12 cellular contexts compared by ENCODE assay signal in the genomic region with DNA sequence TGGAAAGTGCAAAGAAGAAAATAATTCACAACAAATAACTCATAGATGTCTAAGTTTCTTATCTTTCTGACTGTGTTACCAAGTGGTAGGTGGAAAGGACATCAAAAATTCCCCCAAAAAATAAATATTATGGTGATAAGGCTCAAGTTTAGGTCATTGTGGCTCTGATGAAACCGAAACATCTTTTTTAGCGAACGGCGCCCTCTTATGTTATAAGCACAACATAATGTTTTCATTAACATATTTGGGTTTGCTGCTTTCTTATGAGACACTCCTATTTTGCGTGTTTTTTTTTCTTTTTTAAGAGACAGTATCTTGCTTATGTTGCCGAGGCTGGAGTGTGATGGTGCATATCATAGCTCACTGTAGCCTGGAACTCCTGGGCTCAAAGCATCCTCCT. TPM values are rescaled to one million over a fixed set of nuclear protein-coding genes. Genes with fewer than 3 reads are reported as not detected.
DNase-seq lines count a peak whose midpoint lies in the region; ATAC-seq and TF ChIP-seq lines count a peak whose summit lies in the region.
"Had no signal": no experiment of that assay in that cellular context is flagged by ENCODE, and none has a peak within 500 bp of the region (broad histone marks: within the 10 kb centered on the region; RNA-seq: fewer than 3 reads in every experiment).

No MANE protein-coding gene starts in this region.

- H3K9me3 Mint-ChIP-seq in naive thymus-derived CD8-positive, alpha-beta T cell = no peaks in the 10 kb centered on the region
- H3K9me3 Mint-ChIP-seq: stimulated activated effector memory CD8-positive, alpha-beta T cell treated with anti-CD3 and anti-CD28 coated beads, Interleukin-12 subunit alpha, Interleukin-12 subunit beta, amount 100 ng/mL, for 72 hours had no signal

- H3K4me1 Mint-ChIP-seq in naive thymus-derived CD8-positive, alpha-beta T cell = no peaks in the 10 kb centered on the region
- H3K4me1 Mint-ChIP-seq: stimulated activated effector memory CD8-positive, alpha-beta T cell treated with anti-CD3 and anti-CD28 coated beads, Interleukin-12 subunit alpha, Interleukin-12 subunit beta, amount 100 ng/mL, for 72 hours had no signal

- no peak overlapping the region for H3K4me3 Mint-ChIP-seq in naive thymus-derived CD8-positive, alpha-beta T cell
- H3K4me3 Mint-ChIP-seq: stimulated activated effector memory CD8-positive, alpha-beta T cell treated with anti-CD3 and anti-CD28 coated beads, Interleukin-12 subunit alpha, Interleukin-12 subunit beta, amount 100 ng/mL, for 72 hours had no signal

- TF ChIP-seq CTCF in AG04450 (IDR thresholded peaks at IDR 0.05; ENCODE audit: low read depth, low read length) (peak; percentile 35; the same call in 1 of the 2 replicates), GM06990 (IDR thresholded peaks at IDR 0.05; ENCODE audit: insufficient read depth, low read length, poor library complexity, severe bottlenecking) (peak; percentile 19), OCI-LY7 (conservative IDR thresholded peaks at IDR 0.05; ENCODE audit: low read length) (peak; percentile 75), fibroblast of mammary gland (conservative IDR thresholded peaks at IDR 0.05; ENCODE audit: control insufficient read depth, insufficient read depth, low read depth, low read length) (peak; percentile 35)

- peak overlapping the region; percentile 25; the same call in 1 of the 2 replicates for H2AFZ ChIP-seq in OCI-LY7 (ENCODE audit: low read length)

- no peaks in the 10 kb centered on the region for H3K9me3 ChIP-seq in AG04450 (ENCODE audit: control insufficient read depth, insufficient read depth, low read length)
- H3K9me3 ChIP-seq in OCI-LY7 (ENCODE audit: low read length) = no peaks in the 10 kb centered on the region

- DNase-seq in AG04450 (ENCODE audit: low read depth, low spot score) (no peak), GM06990 (ENCODE audit: extremely low read depth, insufficient read length) (no peak), OCI-LY7 (ENCODE audit: low spot score) (peak; percentile 40), fibroblast of mammary gland (ENCODE audit: low read depth) (peak; percentile 39), NCI-H1092 treated with DMSO at 0.1 percent for 48 hours (lab: John Stamatoyannopoulos, UW) (no peak), putamen (ENCODE audit: low spot score) (no peak)
- DNase-seq in naive thymus-derived CD8-positive, alpha-beta T cell = no peak
- DNase-seq: activated CD4-positive, alpha-beta T cell treated with anti-CD3 and anti-CD28 coated beads for 48 hours had no signal

- POLR2A ChIA-PET in AG04450 (lab: Yijun Ruan, JAX) (no interaction called here), OCI-LY7 (lab: Charles Lee) (no interaction called here)
- POLR2A ChIA-PET in naive thymus-derived CD8-positive, alpha-beta T cell (lab: Charles Lee) = no interaction called here

- H3K4me1 ChIP-seq in OCI-LY7 (ENCODE audit: insufficient read depth, low read length, poor library complexity, severe bottlenecking) = no peaks in the 10 kb centered on the region

- H3K36me3 Mint-ChIP-seq in naive thymus-derived CD8-positive, alpha-beta T cell = no peaks in the 10 kb centered on the region
- H3K36me3 Mint-ChIP-seq: stimulated activated effector memory CD8-positive, alpha-beta T cell treated with anti-CD3 and anti-CD28 coated beads, Interleukin-12 subunit alpha, Interleukin-12 subunit beta, amount 100 ng/mL, for 72 hours had no signal

- H3K4me3 ChIP-seq in AG04450 (ENCODE audit: low read depth, low read length) (no peak overlapping the region), GM06990 (replicated peaks; ENCODE audit: low read depth, low read length) (no peak overlapping the region), OCI-LY7 (ENCODE audit: low read depth, low read length, poor library complexity, severe bottlenecking) (no peak overlapping the region), fibroblast of mammary gland (ENCODE audit: control insufficient read depth, low read depth, low read length) (no peak overlapping the region)
- H3K4me3 ChIP-seq: skin epidermis had no signal

- no peaks in the 10 kb centered on the region for H3K79me2 ChIP-seq in OCI-LY7 (ENCODE audit: insufficient read depth, low read depth, low read length)

- no peaks in the 10 kb centered on the region for H4K20me1 ChIP-seq in OCI-LY7 (ENCODE audit: insufficient read depth, low read length)

- H3K27ac Mint-ChIP-seq in naive thymus-derived CD8-positive, alpha-beta T cell = peak overlapping the region in 1 of 10 donors; percentile 36
- H3K27ac Mint-ChIP-seq: stimulated activated effector memory CD8-positive, alpha-beta T cell treated with anti-CD3 and anti-CD28 coated beads, Interleukin-12 subunit alpha, Interleukin-12 subunit beta, amount 100 ng/mL, for 72 hours had no signal

- H3K36me3 ChIP-seq in GM06990 (ENCODE audit: control insufficient read depth, insufficient read depth, low read length) = no peaks in the 10 kb centered on the region
- H3K36me3 ChIP-seq in OCI-LY7 (ENCODE audit: insufficient read depth, low read length) = no peaks in the 10 kb centered on the region

- H3K27me3 Mint-ChIP-seq in naive thymus-derived CD8-positive, alpha-beta T cell = peaks cover 0 to 15% (median 9%) of the 10 kb centered on the region in 5 donors

- BruUV-seq in OCI-LY7 (replicated peaks; lab: Mats Ljungman, UMichigan) = no TSS peak

- CTCF ChIA-PET in AG04450 (lab: Charles Lee) (interaction anchor here (1.0 to 2.4 kb wide), 6 partner anchors 9 to 1011 kb away, joined by 3 to 11 read pairs (median 4); no protein-coding TSS in a partner anchor), OCI-LY7 (lab: Charles Lee; ENCODE audit: unreplicated experiment) (no interaction called here)

- no peaks in the 10 kb centered on the region for H3K9me2 ChIP-seq in OCI-LY7 (ENCODE audit: insufficient read depth, low read length)

- no peak overlapping the region for H3K4me2 ChIP-seq in OCI-LY7 (ENCODE audit: low read length)

- H3K27ac ChIP-seq in AG04450 (ENCODE audit: low read depth, low read length) (no peak overlapping the region), OCI-LY7 (ENCODE audit: low read depth, low read length, poor library complexity, severe bottlenecking) (no peak overlapping the region)
- H3K27ac ChIP-seq: skin epidermis had no signal

- intact Hi-C loops in OCI-LY7 (cut with micrococcal nuclease; ENCODE audit: unreplicated experiment) = no loop called here

- H3K27me3 ChIP-seq in AG04450 (ENCODE audit: control insufficient read depth, insufficient read depth, low read length) = peaks cover 8% of the 10 kb centered on the region
- peaks cover 2% of the 10 kb centered on the region; the same call in 1 of the 2 replicates for H3K27me3 ChIP-seq in GM06990 (replicated peaks; ENCODE audit: control insufficient read depth, insufficient read depth, low read length)

- ATAC-seq in naive thymus-derived CD8-positive, alpha-beta T cell = no peak
- no peak for ATAC-seq in GM18907 (IDR thresholded peaks at IDR 0.05; ENCODE audit: unreplicated experiment)
- ATAC-seq: stimulated activated effector memory CD8-positive, alpha-beta T cell treated with anti-CD3 and anti-CD28 coated beads, Interleukin-12 subunit alpha, Interleukin-12 subunit beta, amount 100 ng/mL, for 72 hours had no signal

RNA-seq across cellular contexts. Expression of gene SLC35G4, which starts 38.6 kb away (rescaled TPM):
- not detected in 2 replicates for polyA plus RNA-seq in AG04450 (2011; rRNA removed)
- not detected in 2 replicates for polyA minus RNA-seq in AG04450 (2011; rRNA and poly(A)+ RNA removed)
- total RNA-seq in OCI-LY7 (2014; rRNA removed; shearing (Covaris generic)) = not detected in 2 replicates
- total RNA-seq in OCI-LY7 (2022) = not detected in 2 replicates
- total RNA-seq in naive thymus-derived CD8-positive, alpha-beta T cell = not detected
- polyA plus RNA-seq in naive thymus-derived CD8-positive, alpha-beta T cell = not detected
- polyA plus RNA-seq: adipose tissue had no signal

Comparison
In these comparisons a context has a peak if more than half of its experiments do, and no peak if none do; other contexts are left out.
1. DNase-seq: peak in OCI-LY7 (single experiment) and fibroblast of mammary gland (single experiment); none in AG04450 (single experiment), GM06990 (single experiment), naive thymus-derived CD8-positive, alpha-beta T cell (0 of 10), NCI-H1092 treated with DMSO at 0.1 percent for 48 hours (single experiment) and putamen (single experiment).
2. CTCF ChIP-seq: peak in every context shown above with its lines; median percentile 75 in OCI-LY7; 35 in AG04450; 35 in fibroblast of mammary gland; 19 in GM06990.